8 cellular contexts compared by ENCODE assay signal in genomic region chr2:57906152-57906732, GRCh38.
DNase-seq lines count a peak whose midpoint lies in the region; ATAC-seq, FAIRE-seq and TF ChIP-seq lines count a peak whose summit lies in the region.

No MANE protein-coding gene starts in this region.

- CTCF ChIA-PET in Panc1 (lab: Charles Lee) = interaction anchor here (0.5 to 0.9 kb wide), 2 partner anchors 463 to 648 kb away, joined by 3 to 4 read pairs; no protein-coding TSS in a partner anchor

- no peaks in the 10 kb centered on the region for H3K36me3 ChIP-seq in Panc1 (ENCODE audit: control insufficient read depth, insufficient read depth, low read length)

- FAIRE-seq in endometrium (lab: Jason Lieb, UNC) = peak; percentile 84

- peak; percentile 81; the same call in 1 of the 2 replicates for TF ChIP-seq CTCF in Panc1 (IDR thresholded peaks at IDR 0.05)

- in situ Hi-C loops in Panc1 (cut with HindIII; ENCODE audit: low pct_unique_long_range_greater_than_20kb, low sequenced_read_pairs) = no loop called here

- POLR2A ChIA-PET in Panc1 (lab: Charles Lee) = no interaction called here

- H3K4me1 ChIP-seq in Panc1 (ENCODE audit: control insufficient read depth, insufficient read depth, low read length) = no peaks in the 10 kb centered on the region

- intact Hi-C loops in Panc1 (cut with micrococcal nuclease; ENCODE audit: unreplicated experiment) = loop anchor here (2.0 kb wide), 1 partner anchor 543 kb away; no protein-coding TSS in a partner anchor

- no peaks in the 10 kb centered on the region for H3K9me3 ChIP-seq in Panc1 (ENCODE audit: control insufficient read depth, insufficient read depth, low read depth, low read length)

- no TSS peak for BruUV-seq in Panc1 (replicated peaks; lab: Mats Ljungman, UMichigan)

- DNase-seq in NCI-H2171 treated with DMSO at 0.1 percent for 48 hours (lab: John Stamatoyannopoulos, UW) (peak; percentile 71), NCI-H2171 (lab: John Stamatoyannopoulos, UW) (no peak), HuH-7 (ENCODE audit: low spot score) (peak; percentile 23), Panc1 (ENCODE audit: low read depth, low spot score) (peak; percentile 46), midbrain (lab: John Stamatoyannopoulos, UW) (peak; percentile 76), T-helper 9 cell (no peak)

- no peak overlapping the region for H3K4me3 ChIP-seq in Panc1 (ENCODE audit: low read depth in 2 of 2, low read length in 2 of 2)

- H3K27ac ChIP-seq in Panc1 (ENCODE audit: low read length) = no peak overlapping the region

- ATAC-seq in GM21619 (IDR thresholded peaks at IDR 0.05; ENCODE audit: unreplicated experiment) (peak; percentile 62), Panc1 (peak; percentile 97)

- H3K27me3 ChIP-seq in Panc1 (ENCODE audit: control insufficient read depth, insufficient read depth, low read length) = no peaks in the 10 kb centered on the region

Comparison
In these comparisons a context has a peak if more than half of its experiments do, and no peak if none do; other contexts are left out.
1. DNase-seq: peak in NCI-H2171 treated with DMSO at 0.1 percent for 48 hours (single experiment), HuH-7 (single experiment), Panc1 (single experiment) and midbrain (single experiment); none in NCI-H2171 (single experiment) and T-helper 9 cell (single experiment).